Comparison of ENCODE assay signal across 12 cellular contexts in the genomic region with DNA sequence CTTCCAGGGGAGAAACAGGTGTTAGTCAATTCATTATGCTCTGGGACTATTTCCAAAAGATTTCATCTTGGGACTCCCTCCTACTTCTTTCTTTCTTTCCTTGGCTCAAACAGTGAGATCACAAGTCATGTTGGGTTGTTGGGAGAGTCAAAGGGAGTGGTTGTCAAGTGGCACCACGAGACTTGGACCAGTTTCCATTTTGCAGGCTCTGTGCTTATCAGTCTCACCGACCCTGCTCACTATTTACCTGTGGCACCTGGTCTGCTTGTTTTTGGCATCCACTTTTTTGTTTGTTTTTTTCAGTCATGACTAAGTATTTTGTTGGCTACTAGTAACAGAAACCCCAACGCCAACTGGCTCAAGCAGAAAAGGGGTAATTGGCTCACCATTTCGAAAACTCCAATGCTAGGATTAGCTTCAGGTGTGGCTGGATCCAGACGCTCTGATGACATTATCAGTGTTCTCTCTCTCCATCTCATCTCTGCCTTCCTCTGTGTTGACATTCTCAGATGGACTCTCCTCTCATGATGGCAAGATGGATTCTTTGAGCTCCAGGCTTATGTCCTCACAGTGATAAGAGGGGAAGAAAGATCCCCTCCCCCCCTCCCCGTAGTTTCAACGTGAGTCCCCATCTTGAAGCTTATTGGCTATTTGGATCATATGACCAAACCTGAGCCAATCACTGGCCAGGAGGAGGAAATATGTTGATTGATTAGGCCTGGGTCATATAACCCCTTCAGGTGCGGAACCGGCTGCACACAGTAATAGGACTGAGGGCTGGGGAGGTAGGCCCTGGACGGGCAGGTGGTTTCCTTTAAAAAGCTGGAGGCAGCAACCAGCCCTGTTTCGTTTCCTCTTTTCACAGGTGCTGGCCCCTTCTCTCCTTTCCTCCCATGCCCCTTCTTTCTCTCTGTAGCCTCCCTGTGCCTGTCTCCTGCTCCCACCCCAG. TPM values are rescaled to one million over a fixed set of nuclear protein-coding genes. Genes with fewer than 3 reads are reported as not detected.
DNase-seq lines count a peak whose midpoint lies in the region; ATAC-seq and TF ChIP-seq lines count a peak whose summit lies in the region.
"Had no signal": no experiment of that assay in that cellular context is flagged by ENCODE, and none has a peak within 500 bp of the region (broad histone marks: within the 10 kb centered on the region; RNA-seq: fewer than 3 reads in every experiment).

No MANE protein-coding gene starts in this region.

- H3K9me3 ChIP-seq in CD4-positive, alpha-beta T cell (ENCODE audit: control insufficient read depth, low read length): no peaks in the 10 kb centered on the region

- CTCF ChIA-PET in CD4-positive, alpha-beta T cell (lab: Charles Lee): no interaction called here

- no peak overlapping the region for H3K27ac Mint-ChIP-seq in CD4-positive, alpha-beta T cell
- H3K27ac Mint-ChIP-seq: stimulated activated naive CD8-positive, alpha-beta T cell treated with anti-CD3 and anti-CD28 coated beads, Interleukin-15, Interleukin-2, amounts not matched to agents 100 ng/mL and 50 ng/mL, for 24 hours; WTC11 had no signal

- H3K9me3 Mint-ChIP-seq in CD4-positive, alpha-beta T cell: no peaks in the 10 kb centered on the region
- H3K9me3 Mint-ChIP-seq: stimulated activated naive CD8-positive, alpha-beta T cell treated with anti-CD3 and anti-CD28 coated beads, Interleukin-15, Interleukin-2, amounts not matched to agents 100 ng/mL and 50 ng/mL, for 24 hours had no signal

- TF ChIP-seq CTCF in CD4-positive, alpha-beta T cell (IDR thresholded peaks at IDR 0.05): no peak

- H3K4me3 Mint-ChIP-seq in CD4-positive, alpha-beta T cell: no peak overlapping the region
- H3K4me3 Mint-ChIP-seq: stimulated activated naive CD8-positive, alpha-beta T cell treated with anti-CD3 and anti-CD28 coated beads, Interleukin-15, Interleukin-2, amounts not matched to agents 100 ng/mL and 50 ng/mL, for 24 hours; WTC11 had no signal

- DNase-seq in cerebellar cortex (ENCODE audit: low spot score) (peak; percentile 38), EL (no peak), cortex of kidney (lab: John Stamatoyannopoulos, UW) (no peak)
- no peak for DNase-seq in stimulated activated CD4-positive, alpha-beta T cell treated with anti-CD3 and anti-CD28 coated beads, Interleukin-15, amount 100 ng/mL, for 24 hours
- no peak for DNase-seq in CD4-positive, alpha-beta T cell
- DNase-seq: GDM1, NCI-H2029 treated with DMSO at 0.1 percent for 48 hours had no signal

- H3K27me3 Mint-ChIP-seq in CD4-positive, alpha-beta T cell: no peaks in the 10 kb centered on the region
- H3K27me3 Mint-ChIP-seq: stimulated activated naive CD8-positive, alpha-beta T cell treated with anti-CD3 and anti-CD28 coated beads, Interleukin-15, Interleukin-2, amounts not matched to agents 100 ng/mL and 50 ng/mL, for 24 hours had no signal

- no peaks in the 10 kb centered on the region for H3K36me3 Mint-ChIP-seq in CD4-positive, alpha-beta T cell (ENCODE audit: low read depth)
- H3K36me3 Mint-ChIP-seq: WTC11 had no signal

- no peaks in the 10 kb centered on the region for H3K27me3 ChIP-seq in CD4-positive, alpha-beta T cell (ENCODE audit: control insufficient read depth, insufficient read depth, low read length)

- H3K27ac ChIP-seq in CD4-positive, alpha-beta T cell (ENCODE audit: low read depth, low read length): no peak overlapping the region

- intact Hi-C loops in CD4-positive, alpha-beta T cell (cut with DNase I, micrococcal nuclease): no loop called here

- H3K4me1 Mint-ChIP-seq in CD4-positive, alpha-beta T cell (ENCODE audit: low read depth): no peaks in the 10 kb centered on the region

- POLR2A ChIA-PET in CD4-positive, alpha-beta T cell (lab: Charles Lee): no interaction called here

- ATAC-seq in GM18511 (IDR thresholded peaks at IDR 0.05; ENCODE audit: unreplicated experiment) (peak; percentile 94), GM21447 (IDR thresholded peaks at IDR 0.05; ENCODE audit: unreplicated experiment) (peak; percentile 98), HG03342 (IDR thresholded peaks at IDR 0.05; ENCODE audit: unreplicated experiment) (peak; percentile 94)
- no peak for ATAC-seq in CD4-positive, alpha-beta T cell (ENCODE audit: poor library complexity)
- ATAC-seq: WTC11 had no signal

RNA-seq across cellular contexts. Expression of a gene that starts 36.8 kb away (rescaled TPM):
- total RNA-seq in CD4-positive, alpha-beta T cell: not detected
